In the genomic region with DNA sequence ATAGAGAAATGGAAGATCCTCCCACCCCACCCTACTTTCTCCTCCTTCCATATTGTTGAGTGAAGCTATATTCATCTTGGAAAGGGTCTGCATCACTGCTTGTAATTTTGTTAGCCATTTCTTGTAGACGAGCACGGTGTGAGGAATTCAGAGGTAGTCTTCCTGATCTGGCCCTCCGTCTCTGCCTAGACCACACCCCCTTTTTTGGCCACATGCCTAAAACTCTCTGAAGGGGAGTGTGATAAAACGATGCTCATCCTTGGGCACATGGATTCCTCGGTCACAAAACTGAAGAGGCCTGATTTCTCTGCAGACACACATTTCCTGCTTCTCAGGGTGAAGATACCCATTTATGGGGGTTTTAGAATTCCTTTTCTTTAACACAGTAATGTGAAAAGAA, we compare ENCODE assay signal across 18 cellular contexts.
DNase-seq lines count a peak whose midpoint lies in the region; ATAC-seq and TF ChIP-seq lines count a peak whose summit lies in the region.
"Had no signal": no experiment of that assay in that cellular context is flagged by ENCODE, and none has a peak within 500 bp of the region (broad histone marks: within the 10 kb centered on the region; RNA-seq: fewer than 3 reads in every experiment).

No MANE protein-coding gene starts in this region.

- H3K9me3 Mint-ChIP-seq in WTC11 = peaks cover 1% of the 10 kb centered on the region
- H3K9me3 Mint-ChIP-seq in natural killer cell treated with Interleukin-12 subunit alpha and Interleukin-12 subunit beta and Interleukin-15 and Interleukin-18, amount 100 ng/mL, for 72 hours = no peaks in the 10 kb centered on the region

- no peaks in the 10 kb centered on the region for H3K36me3 ChIP-seq in rectal smooth muscle tissue (ENCODE audit: control insufficient read depth, insufficient read depth, low read length)

- POLR2A ChIA-PET in WTC11 (lab: Charles Lee) = no interaction called here

- DNase-seq in NCI-H82 (lab: John Stamatoyannopoulos, UW) = peak; percentile 20
- no peak for DNase-seq in NCI-H82 treated with DMSO at 0.1 percent for 48 hours (lab: John Stamatoyannopoulos, UW; ENCODE audit: unreplicated experiment)
- DNase-seq in WTC11 (ENCODE audit: low spot score) = no peak
- no peak for DNase-seq in natural killer cell treated with Interleukin-12 subunit alpha and Interleukin-12 subunit beta and Interleukin-15 and Interleukin-18, amount 100 ng/mL, for 72 hours (ENCODE audit: low spot score)
- DNase-seq: GF-D8; H7; Kasumi-1; MM.1S; NCI-H1105; NCI-H1694; NK-92 treated with Interleukin-12 subunit alpha and Interleukin-12 subunit beta, amount 100 ng/mL, for 24 hours; SHP77 had no signal

- peak overlapping the region; percentile 2 for H3K4me3 ChIP-seq in rectal smooth muscle tissue (ENCODE audit: low read length)
- H3K4me3 ChIP-seq: A549 had no signal

- no peaks in the 10 kb centered on the region for H3K27me3 ChIP-seq in layer of hippocampus (ENCODE audit: control insufficient read depth, insufficient read depth, low read length)
- no peaks in the 10 kb centered on the region for H3K27me3 ChIP-seq in rectal smooth muscle tissue (ENCODE audit: control insufficient read depth, insufficient read depth, low read length)

- H3K27ac Mint-ChIP-seq in WTC11 = peak overlapping the region; percentile 61; the same call in 1 of the 2 replicates
- H3K27ac Mint-ChIP-seq in natural killer cell treated with Interleukin-12 subunit alpha and Interleukin-12 subunit beta and Interleukin-15 and Interleukin-18, amount 100 ng/mL, for 72 hours = no peak overlapping the region

- H3K36me3 Mint-ChIP-seq in WTC11 = peaks cover 9% of the 10 kb centered on the region
- no peaks in the 10 kb centered on the region for H3K36me3 Mint-ChIP-seq in natural killer cell treated with Interleukin-12 subunit alpha and Interleukin-12 subunit beta and Interleukin-15 and Interleukin-18, amount 100 ng/mL, for 72 hours

- no peak for ATAC-seq in WTC11
- ATAC-seq in HG03135 (IDR thresholded peaks at IDR 0.05; ENCODE audit: unreplicated experiment) = no peak
- no peak for ATAC-seq in GM21723 (IDR thresholded peaks at IDR 0.05; ENCODE audit: unreplicated experiment)
- no peak for ATAC-seq in natural killer cell treated with Interleukin-12 subunit alpha and Interleukin-12 subunit beta and Interleukin-15 and Interleukin-18, amount 100 ng/mL, for 72 hours
- ATAC-seq: A549 had no signal

- peaks cover 21% of the 10 kb centered on the region for H3K4me1 Mint-ChIP-seq in WTC11
- peaks cover 5 to 8% of the 10 kb centered on the region in 2 donors for H3K4me1 Mint-ChIP-seq in natural killer cell treated with Interleukin-12 subunit alpha and Interleukin-12 subunit beta and Interleukin-15 and Interleukin-18, amount 100 ng/mL, for 72 hours (ENCODE audit: low read depth in 2 of 2)

- H3K27ac ChIP-seq in layer of hippocampus (ENCODE audit: low read depth, low read length) = peak overlapping the region; percentile 14
- no peak overlapping the region for H3K27ac ChIP-seq in rectal smooth muscle tissue (ENCODE audit: low read depth, low read length)
- H3K27ac ChIP-seq: A549, C4-2B had no signal

- H3K4me3 Mint-ChIP-seq in WTC11 = no peak overlapping the region
- no peak overlapping the region for H3K4me3 Mint-ChIP-seq in natural killer cell treated with Interleukin-12 subunit alpha and Interleukin-12 subunit beta and Interleukin-15 and Interleukin-18, amount 100 ng/mL, for 72 hours

- no peaks in the 10 kb centered on the region for H3K27me3 Mint-ChIP-seq in WTC11 (ENCODE audit: low read depth)
- peaks cover 18 to 35% of the 10 kb centered on the region in 2 donors for H3K27me3 Mint-ChIP-seq in natural killer cell treated with Interleukin-12 subunit alpha and Interleukin-12 subunit beta and Interleukin-15 and Interleukin-18, amount 100 ng/mL, for 72 hours

- CTCF ChIA-PET in WTC11 (lab: Charles Lee) = no interaction called here

- peaks cover 2% of the 10 kb centered on the region for H3K4me1 ChIP-seq in rectal smooth muscle tissue (ENCODE audit: control insufficient read depth, insufficient read depth, low read length)
- H3K4me1 ChIP-seq: A549 had no signal

- TF ChIP-seq CTCF in WTC11 (IDR thresholded peaks at IDR 0.05) = no peak

- no peak overlapping the region for H3K9ac ChIP-seq in rectal smooth muscle tissue (ENCODE audit: low read length)

TF ChIP-seq in WTC11, 78 proteins besides CTCF, POLR2A, EP300 and RAD21 (continues in another document):
- TF ChIP-seq, protein P1, sequence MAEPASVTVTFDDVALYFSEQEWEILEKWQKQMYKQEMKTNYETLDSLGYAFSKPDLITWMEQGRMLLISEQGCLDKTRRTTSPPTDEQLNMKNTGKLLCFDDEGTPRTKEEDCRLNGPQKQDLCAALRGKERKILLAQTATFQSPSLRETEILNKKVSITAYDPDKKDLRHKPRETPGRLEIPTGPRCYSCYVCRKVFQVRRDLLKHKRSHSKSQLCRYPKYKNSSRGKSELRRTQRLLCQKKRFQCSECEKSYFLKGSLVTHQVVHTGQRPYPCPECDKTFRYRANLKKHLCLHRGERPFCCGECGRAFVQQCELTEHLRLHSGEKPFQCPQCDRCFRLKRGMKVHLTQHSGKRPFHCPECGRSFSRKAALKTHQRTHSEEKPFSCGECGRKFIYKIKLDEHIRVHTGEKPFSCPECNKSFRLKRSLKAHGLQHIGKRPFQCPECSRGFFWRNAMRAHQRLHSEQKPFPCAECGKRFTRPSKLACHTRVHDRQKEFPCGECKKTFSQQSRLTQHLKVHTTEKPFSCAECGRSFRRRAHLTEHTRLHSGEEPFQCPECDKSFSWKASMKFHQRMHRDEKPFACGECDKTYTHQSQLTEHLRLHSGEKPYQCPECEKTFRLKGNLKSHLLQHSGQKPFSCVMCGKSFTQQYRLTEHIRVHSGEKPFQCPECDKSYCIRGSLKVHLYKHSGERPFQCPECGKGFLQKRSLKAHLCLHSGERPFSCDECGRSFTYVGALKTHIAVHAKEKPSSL (CRISPR knock-in tag; conservative IDR thresholded peaks at IDR 0.05) = no peak
- TF ChIP-seq CBFB (CRISPR knock-in tag; IDR thresholded peaks at IDR 0.05; ENCODE audit: low read depth) (no peak), ZNF219 (CRISPR knock-in tag; IDR thresholded peaks at IDR 0.05; ENCODE audit: borderline replicate concordance) (no peak), ZNF317 (CRISPR knock-in tag; IDR thresholded peaks at IDR 0.05; ENCODE audit: borderline replicate concordance, low read depth) (no peak), MXD4 (CRISPR knock-in tag; IDR thresholded peaks at IDR 0.05; ENCODE audit: borderline replicate concordance) (no peak), CREB1 (CRISPR knock-in tag; IDR thresholded peaks at IDR 0.05) (no peak), TCF7 (CRISPR knock-in tag; IDR thresholded peaks at IDR 0.05; ENCODE audit: low read depth) (no peak)
- TF ChIP-seq, protein P2, sequence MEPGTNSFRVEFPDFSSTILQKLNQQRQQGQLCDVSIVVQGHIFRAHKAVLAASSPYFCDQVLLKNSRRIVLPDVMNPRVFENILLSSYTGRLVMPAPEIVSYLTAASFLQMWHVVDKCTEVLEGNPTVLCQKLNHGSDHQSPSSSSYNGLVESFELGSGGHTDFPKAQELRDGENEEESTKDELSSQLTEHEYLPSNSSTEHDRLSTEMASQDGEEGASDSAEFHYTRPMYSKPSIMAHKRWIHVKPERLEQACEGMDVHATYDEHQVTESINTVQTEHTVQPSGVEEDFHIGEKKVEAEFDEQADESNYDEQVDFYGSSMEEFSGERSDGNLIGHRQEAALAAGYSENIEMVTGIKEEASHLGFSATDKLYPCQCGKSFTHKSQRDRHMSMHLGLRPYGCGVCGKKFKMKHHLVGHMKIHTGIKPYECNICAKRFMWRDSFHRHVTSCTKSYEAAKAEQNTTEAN (CRISPR knock-in tag; IDR thresholded peaks at IDR 0.05) = no peak
- TF ChIP-seq, protein P3, sequence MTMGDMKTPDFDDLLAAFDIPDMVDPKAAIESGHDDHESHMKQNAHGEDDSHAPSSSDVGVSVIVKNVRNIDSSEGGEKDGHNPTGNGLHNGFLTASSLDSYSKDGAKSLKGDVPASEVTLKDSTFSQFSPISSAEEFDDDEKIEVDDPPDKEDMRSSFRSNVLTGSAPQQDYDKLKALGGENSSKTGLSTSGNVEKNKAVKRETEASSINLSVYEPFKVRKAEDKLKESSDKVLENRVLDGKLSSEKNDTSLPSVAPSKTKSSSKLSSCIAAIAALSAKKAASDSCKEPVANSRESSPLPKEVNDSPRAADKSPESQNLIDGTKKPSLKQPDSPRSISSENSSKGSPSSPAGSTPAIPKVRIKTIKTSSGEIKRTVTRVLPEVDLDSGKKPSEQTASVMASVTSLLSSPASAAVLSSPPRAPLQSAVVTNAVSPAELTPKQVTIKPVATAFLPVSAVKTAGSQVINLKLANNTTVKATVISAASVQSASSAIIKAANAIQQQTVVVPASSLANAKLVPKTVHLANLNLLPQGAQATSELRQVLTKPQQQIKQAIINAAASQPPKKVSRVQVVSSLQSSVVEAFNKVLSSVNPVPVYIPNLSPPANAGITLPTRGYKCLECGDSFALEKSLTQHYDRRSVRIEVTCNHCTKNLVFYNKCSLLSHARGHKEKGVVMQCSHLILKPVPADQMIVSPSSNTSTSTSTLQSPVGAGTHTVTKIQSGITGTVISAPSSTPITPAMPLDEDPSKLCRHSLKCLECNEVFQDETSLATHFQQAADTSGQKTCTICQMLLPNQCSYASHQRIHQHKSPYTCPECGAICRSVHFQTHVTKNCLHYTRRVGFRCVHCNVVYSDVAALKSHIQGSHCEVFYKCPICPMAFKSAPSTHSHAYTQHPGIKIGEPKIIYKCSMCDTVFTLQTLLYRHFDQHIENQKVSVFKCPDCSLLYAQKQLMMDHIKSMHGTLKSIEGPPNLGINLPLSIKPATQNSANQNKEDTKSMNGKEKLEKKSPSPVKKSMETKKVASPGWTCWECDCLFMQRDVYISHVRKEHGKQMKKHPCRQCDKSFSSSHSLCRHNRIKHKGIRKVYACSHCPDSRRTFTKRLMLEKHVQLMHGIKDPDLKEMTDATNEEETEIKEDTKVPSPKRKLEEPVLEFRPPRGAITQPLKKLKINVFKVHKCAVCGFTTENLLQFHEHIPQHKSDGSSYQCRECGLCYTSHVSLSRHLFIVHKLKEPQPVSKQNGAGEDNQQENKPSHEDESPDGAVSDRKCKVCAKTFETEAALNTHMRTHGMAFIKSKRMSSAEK (CRISPR knock-in tag; IDR thresholded peaks at IDR 0.05; ENCODE audit: borderline replicate concordance) = no peak
- TF ChIP-seq, protein P4, sequence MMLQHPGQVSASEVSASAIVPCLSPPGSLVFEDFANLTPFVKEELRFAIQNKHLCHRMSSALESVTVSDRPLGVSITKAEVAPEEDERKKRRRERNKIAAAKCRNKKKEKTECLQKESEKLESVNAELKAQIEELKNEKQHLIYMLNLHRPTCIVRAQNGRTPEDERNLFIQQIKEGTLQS (CRISPR knock-in tag; conservative IDR thresholded peaks at IDR 0.05) = no peak
